Comparison of ENCODE assay signal across 1 cellular context in the genomic region with DNA sequence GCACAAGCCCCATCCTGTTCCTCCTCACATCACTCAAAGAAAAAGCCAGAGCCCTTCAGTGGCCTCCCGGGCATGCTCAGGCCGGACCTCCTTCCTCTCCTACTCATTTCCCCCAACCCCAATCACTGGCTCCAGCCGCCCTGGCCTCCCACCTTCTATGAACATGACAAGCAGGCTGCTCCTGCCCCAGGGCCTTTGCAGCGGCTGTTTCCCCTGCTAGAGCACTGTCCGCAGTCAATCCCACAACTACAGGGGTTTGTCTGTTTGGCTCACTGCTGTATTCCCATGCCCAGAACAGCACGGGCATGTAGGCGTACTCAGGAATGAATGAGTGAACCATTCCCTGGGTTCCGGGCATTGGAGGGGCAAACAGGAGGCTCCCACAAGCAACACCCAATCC.
TF ChIP-seq lines count a peak whose summit lies in the region.

No MANE protein-coding gene starts in this region.

TF ChIP-seq in IMR-90, 13 proteins besides CTCF, POLR2A, EP300 and RAD21:
- TF ChIP-seq FOS (IDR thresholded peaks at IDR 0.05; ENCODE audit: low read depth, low read length) (no peak), NFE2L2 (IDR thresholded peaks at IDR 0.05; ENCODE audit: low read depth, low read length) (no peak), MAZ (IDR thresholded peaks at IDR 0.05; ENCODE audit: borderline replicate concordance, low read depth, low read length) (no peak), CHD1 (IDR thresholded peaks at IDR 0.05; ENCODE audit: low read depth, low read length) (no peak), CEBPB (IDR thresholded peaks at IDR 0.05; ENCODE audit: low read depth, low read length) (no peak), BHLHE40 (IDR thresholded peaks at IDR 0.05; ENCODE audit: low read depth, low read length) (no peak), RFX5 (IDR thresholded peaks at IDR 0.05; ENCODE audit: low read depth, low read length) (no peak), RCOR1 (IDR thresholded peaks at IDR 0.05; ENCODE audit: insufficient replicate concordance, low read length) (no peak), SMC3 (IDR thresholded peaks at IDR 0.05; ENCODE audit: low read depth, low read length) (no peak), MAFK (IDR thresholded peaks at IDR 0.05; ENCODE audit: low read depth, low read length) (no peak), MXI1 (IDR thresholded peaks at IDR 0.05; ENCODE audit: borderline replicate concordance, low read depth, low read length) (no peak)
- TF ChIP-seq, protein P1, sequence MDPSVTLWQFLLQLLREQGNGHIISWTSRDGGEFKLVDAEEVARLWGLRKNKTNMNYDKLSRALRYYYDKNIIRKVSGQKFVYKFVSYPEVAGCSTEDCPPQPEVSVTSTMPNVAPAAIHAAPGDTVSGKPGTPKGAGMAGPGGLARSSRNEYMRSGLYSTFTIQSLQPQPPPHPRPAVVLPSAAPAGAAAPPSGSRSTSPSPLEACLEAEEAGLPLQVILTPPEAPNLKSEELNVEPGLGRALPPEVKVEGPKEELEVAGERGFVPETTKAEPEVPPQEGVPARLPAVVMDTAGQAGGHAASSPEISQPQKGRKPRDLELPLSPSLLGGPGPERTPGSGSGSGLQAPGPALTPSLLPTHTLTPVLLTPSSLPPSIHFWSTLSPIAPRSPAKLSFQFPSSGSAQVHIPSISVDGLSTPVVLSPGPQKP (IDR thresholded peaks at IDR 0.05; ENCODE audit: borderline replicate concordance, low read depth, low read length): no peak
- TF ChIP-seq, protein P2, sequence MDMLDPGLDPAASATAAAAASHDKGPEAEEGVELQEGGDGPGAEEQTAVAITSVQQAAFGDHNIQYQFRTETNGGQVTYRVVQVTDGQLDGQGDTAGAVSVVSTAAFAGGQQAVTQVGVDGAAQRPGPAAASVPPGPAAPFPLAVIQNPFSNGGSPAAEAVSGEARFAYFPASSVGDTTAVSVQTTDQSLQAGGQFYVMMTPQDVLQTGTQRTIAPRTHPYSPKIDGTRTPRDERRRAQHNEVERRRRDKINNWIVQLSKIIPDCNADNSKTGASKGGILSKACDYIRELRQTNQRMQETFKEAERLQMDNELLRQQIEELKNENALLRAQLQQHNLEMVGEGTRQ (IDR thresholded peaks at IDR 0.05; ENCODE audit: low read depth, low read length): no peak
